14 cellular contexts compared by ENCODE assay signal in genomic region chr9:129561594-129562281, GRCh38. TPM values are rescaled to one million over a fixed set of nuclear protein-coding genes. Genes with fewer than 3 reads are reported as not detected.
DNase-seq lines count a peak whose midpoint lies in the region; ATAC-seq and TF ChIP-seq lines count a peak whose summit lies in the region.
"Had no signal": no experiment of that assay in that cellular context is flagged by ENCODE, and none has a peak within 500 bp of the region (broad histone marks: within the 10 kb centered on the region; RNA-seq: fewer than 3 reads in every experiment).

No MANE protein-coding gene starts in this region.

- H3K9me3 Mint-ChIP-seq in natural killer cell treated with Interleukin-12 subunit alpha and Interleukin-12 subunit beta and Interleukin-15 and Interleukin-18, amount 100 ng/mL, for 72 hours, result no peaks in the 10 kb centered on the region
- H3K9me3 Mint-ChIP-seq in natural killer cell, result no peaks in the 10 kb centered on the region
- no peaks in the 10 kb centered on the region for H3K9me3 Mint-ChIP-seq in activated CD8-positive, alpha-beta T cell treated with anti-CD3 and anti-CD28 coated beads for 36 hours
- H3K9me3 Mint-ChIP-seq in CD4-positive, alpha-beta T cell, result no peaks in the 10 kb centered on the region
- H3K9me3 Mint-ChIP-seq: activated naive CD4-positive, alpha-beta T cell treated with anti-CD3 and anti-CD28 coated beads for 36 hours had no signal

- peaks cover 0 to 4% of the 10 kb centered on the region in 2 donors for H3K27me3 Mint-ChIP-seq in natural killer cell treated with Interleukin-12 subunit alpha and Interleukin-12 subunit beta and Interleukin-15 and Interleukin-18, amount 100 ng/mL, for 72 hours
- peaks cover 0 to 4% of the 10 kb centered on the region in 2 donors for H3K27me3 Mint-ChIP-seq in natural killer cell (ENCODE audit: low read depth in 2 of 2)
- no peaks in the 10 kb centered on the region for H3K27me3 Mint-ChIP-seq in activated CD8-positive, alpha-beta T cell treated with anti-CD3 and anti-CD28 coated beads for 36 hours
- peaks cover 6% of the 10 kb centered on the region for H3K27me3 Mint-ChIP-seq in CD4-positive, alpha-beta T cell

- no peak overlapping the region for H3K27ac Mint-ChIP-seq in natural killer cell treated with Interleukin-12 subunit alpha and Interleukin-12 subunit beta and Interleukin-15 and Interleukin-18, amount 100 ng/mL, for 72 hours
- no peak overlapping the region for H3K27ac Mint-ChIP-seq in natural killer cell
- H3K27ac Mint-ChIP-seq in activated CD8-positive, alpha-beta T cell treated with anti-CD3 and anti-CD28 coated beads for 36 hours, result no peak overlapping the region
- H3K27ac Mint-ChIP-seq in CD4-positive, alpha-beta T cell, result no peak overlapping the region
- H3K27ac Mint-ChIP-seq: activated naive CD4-positive, alpha-beta T cell treated with anti-CD3 and anti-CD28 coated beads for 36 hours had no signal

- TF ChIP-seq CTCF in natural killer cell (IDR thresholded peaks at IDR 0.05) (no peak), lung (IDR thresholded peaks at IDR 0.05; ENCODE audit: control extremely low read depth, extremely low read depth) (no peak)
- TF ChIP-seq CTCF in activated CD8-positive, alpha-beta T cell treated with anti-CD3 and anti-CD28 coated beads for 36 hours (IDR thresholded peaks at IDR 0.05), result no peak
- TF ChIP-seq CTCF in CD4-positive, alpha-beta T cell (IDR thresholded peaks at IDR 0.05), result no peak

- no peaks in the 10 kb centered on the region for H3K27me3 ChIP-seq in lung (ENCODE audit: control insufficient read depth, insufficient read depth)
- H3K27me3 ChIP-seq in CD4-positive, alpha-beta T cell (ENCODE audit: control insufficient read depth, insufficient read depth, low read length), result no peaks in the 10 kb centered on the region
- H3K27me3 ChIP-seq: pancreas had no signal

- POLR2A ChIA-PET in activated CD8-positive, alpha-beta T cell treated with anti-CD3 and anti-CD28 coated beads for 36 hours (lab: Charles Lee), result no interaction called here
- POLR2A ChIA-PET in CD4-positive, alpha-beta T cell (lab: Charles Lee), result interaction anchor here (0.6 kb wide), 1 partner anchor 70 kb away, joined by 3 read pairs; no protein-coding TSS in a partner anchor

- no peaks in the 10 kb centered on the region for H3K4me1 ChIP-seq in lung (ENCODE audit: control insufficient read depth in 2 of 2, insufficient read depth in 2 of 2, low read length in 2 of 2)

- CTCF ChIA-PET in activated CD8-positive, alpha-beta T cell treated with anti-CD3 and anti-CD28 coated beads for 36 hours (lab: Charles Lee), result no interaction called here
- CTCF ChIA-PET in CD4-positive, alpha-beta T cell (lab: Charles Lee), result no interaction called here

- H3K4me3 Mint-ChIP-seq in natural killer cell treated with Interleukin-12 subunit alpha and Interleukin-12 subunit beta and Interleukin-15 and Interleukin-18, amount 100 ng/mL, for 72 hours, result no peak overlapping the region
- H3K4me3 Mint-ChIP-seq in natural killer cell, result no peak overlapping the region
- H3K4me3 Mint-ChIP-seq in activated CD8-positive, alpha-beta T cell treated with anti-CD3 and anti-CD28 coated beads for 36 hours, result no peak overlapping the region
- no peak overlapping the region for H3K4me3 Mint-ChIP-seq in CD4-positive, alpha-beta T cell
- H3K4me3 Mint-ChIP-seq: activated naive CD4-positive, alpha-beta T cell treated with anti-CD3 and anti-CD28 coated beads for 36 hours had no signal

- no peak overlapping the region for H3K27ac ChIP-seq in lung (ENCODE audit: low read depth in 1 of 2, low read length in 1 of 2)
- H3K27ac ChIP-seq in CD4-positive, alpha-beta T cell (ENCODE audit: low read depth, low read length), result no peak overlapping the region
- H3K27ac ChIP-seq: pancreas, thoracic aorta had no signal

- H3K4me1 Mint-ChIP-seq in natural killer cell treated with Interleukin-12 subunit alpha and Interleukin-12 subunit beta and Interleukin-15 and Interleukin-18, amount 100 ng/mL, for 72 hours (ENCODE audit: low read depth in 2 of 2), result no peaks in the 10 kb centered on the region
- H3K4me1 Mint-ChIP-seq in natural killer cell, result no peaks in the 10 kb centered on the region
- no peaks in the 10 kb centered on the region for H3K4me1 Mint-ChIP-seq in activated CD8-positive, alpha-beta T cell treated with anti-CD3 and anti-CD28 coated beads for 36 hours (ENCODE audit: low read depth)
- H3K4me1 Mint-ChIP-seq in CD4-positive, alpha-beta T cell (ENCODE audit: low read depth), result no peaks in the 10 kb centered on the region

- H3K36me3 Mint-ChIP-seq in natural killer cell treated with Interleukin-12 subunit alpha and Interleukin-12 subunit beta and Interleukin-15 and Interleukin-18, amount 100 ng/mL, for 72 hours, result no peaks in the 10 kb centered on the region
- no peaks in the 10 kb centered on the region for H3K36me3 Mint-ChIP-seq in natural killer cell
- no peaks in the 10 kb centered on the region for H3K36me3 Mint-ChIP-seq in activated CD8-positive, alpha-beta T cell treated with anti-CD3 and anti-CD28 coated beads for 36 hours (ENCODE audit: low read depth)
- no peaks in the 10 kb centered on the region for H3K36me3 Mint-ChIP-seq in CD4-positive, alpha-beta T cell (ENCODE audit: low read depth)

- H3K36me3 ChIP-seq in lung (ENCODE audit: control insufficient read depth in 2 of 2, insufficient read depth in 2 of 2, low read length in 2 of 2), result no peaks in the 10 kb centered on the region
- H3K36me3 ChIP-seq: pancreas, thoracic aorta had no signal

- intact Hi-C loops in natural killer cell (cut with micrococcal nuclease), result no loop called here
- intact Hi-C loops in activated CD8-positive, alpha-beta T cell treated with anti-CD3 and anti-CD28 coated beads for 36 hours (cut with micrococcal nuclease), result no loop called here
- intact Hi-C loops in CD4-positive, alpha-beta T cell (cut with DNase I, micrococcal nuclease), result no loop called here

- 57 to 78% methylated on average over 27 to 28 of the region's 28 CpGs for WGBS in lung, 2 donors

- ATAC-seq in natural killer cell treated with Interleukin-12 subunit alpha and Interleukin-12 subunit beta and Interleukin-15 and Interleukin-18, amount 100 ng/mL, for 72 hours, result no peak
- ATAC-seq in natural killer cell (no peak), lung (ENCODE audit: insufficient read depth, low FRiP score) (no peak), GM21723 (IDR thresholded peaks at IDR 0.05; ENCODE audit: unreplicated experiment) (no peak)
- ATAC-seq in activated CD8-positive, alpha-beta T cell treated with anti-CD3 and anti-CD28 coated beads for 36 hours, result no peak
- ATAC-seq in CD4-positive, alpha-beta T cell (ENCODE audit: poor library complexity), result no peak

- DNase-seq in natural killer cell treated with Interleukin-12 subunit alpha and Interleukin-12 subunit beta and Interleukin-15 and Interleukin-18, amount 100 ng/mL, for 72 hours (ENCODE audit: low spot score), result peak; percentile 44
- no peak for DNase-seq in natural killer cell
- DNase-seq in astrocyte of the hippocampus (ENCODE audit: low read depth, low spot score), result peak; percentile 75
- DNase-seq in lung (ENCODE audit: low spot score), result peak; percentile 60
- DNase-seq in activated CD8-positive, alpha-beta T cell treated with anti-CD3 and anti-CD28 coated beads for 36 hours, result no peak
- no peak for DNase-seq in CD4-positive, alpha-beta T cell
- DNase-seq in NCI-H1048 (lab: John Stamatoyannopoulos, UW), result no peak
- DNase-seq: activated CD4-positive, alpha-beta T cell treated with anti-CD3 and anti-CD28 coated beads for 4 hours; activated naive CD4-positive, alpha-beta T cell treated with anti-CD3 and anti-CD28 coated beads for 36 hours; NCI-H446 had no signal

- no peak overlapping the region for H3K4me3 ChIP-seq in lung
- H3K4me3 ChIP-seq: pancreas, thoracic aorta had no signal

- no peaks in the 10 kb centered on the region for H3K9me3 ChIP-seq in lung (ENCODE audit: control insufficient read depth in 2 of 2, insufficient read depth in 1 of 2, low read length in 1 of 2)
- no peaks in the 10 kb centered on the region for H3K9me3 ChIP-seq in CD4-positive, alpha-beta T cell (ENCODE audit: control insufficient read depth, low read length)
- H3K9me3 ChIP-seq: pancreas, thoracic aorta had no signal

RNA-seq across cellular contexts. Expression of gene C9orf50, which starts 59.2 kb away (rescaled TPM):
- total RNA-seq in natural killer cell treated with Interleukin-12 subunit alpha and Interleukin-12 subunit beta and Interleukin-15 and Interleukin-18, amount 100 ng/mL, for 72 hours, result not detected
- not detected for total RNA-seq in natural killer cell
- total RNA-seq in lung, result under 1 TPM; 0.15 to 0.28 TPM
- polyA plus RNA-seq in lung, result not detected
- total RNA-seq in activated CD8-positive, alpha-beta T cell treated with anti-CD3 and anti-CD28 coated beads for 36 hours, result not detected
- not detected for total RNA-seq in CD4-positive, alpha-beta T cell
- total RNA-seq: activated naive CD4-positive, alpha-beta T cell treated with anti-CD3 and anti-CD28 coated beads for 36 hours; pancreas; SK-MEL-5; thoracic aorta had no signal
- polyA plus RNA-seq: pancreas had no signal

Comparison
In these comparisons a context has a peak if more than half of its experiments do, and no peak if none do; other contexts are left out.
1. DNase-seq: peak in natural killer cell treated with Interleukin-12 subunit alpha and Interleukin-12 subunit beta and Interleukin-15 and Interleukin-18, amount 100 ng/mL, for 72 hours (single experiment), astrocyte of the hippocampus (single experiment) and lung (single experiment); none in natural killer cell (single experiment), activated CD8-positive, alpha-beta T cell treated with anti-CD3 and anti-CD28 coated beads for 36 hours (single experiment), CD4-positive, alpha-beta T cell (0 of 10) and NCI-H1048 (single experiment).